Comparison of ENCODE assay signal across 1 cellular context in the genomic region with DNA sequence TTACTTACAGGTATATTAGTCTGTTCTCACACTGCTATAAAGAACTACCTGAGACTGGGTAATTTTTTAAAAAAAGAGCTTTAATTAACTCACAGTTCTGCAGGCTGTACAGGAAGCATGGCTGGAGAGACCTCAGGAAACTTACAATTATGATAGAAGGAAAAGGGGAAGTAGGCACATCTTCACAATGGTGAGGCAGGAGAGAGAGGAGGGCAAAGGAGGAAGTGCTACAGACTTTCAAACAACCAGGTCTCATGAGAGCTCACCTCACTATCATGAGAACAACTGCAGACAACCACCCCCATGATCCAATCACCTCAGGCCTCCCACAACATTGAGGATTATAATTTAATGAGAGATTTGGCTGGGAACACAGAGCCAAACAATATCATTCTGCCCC.
TF ChIP-seq lines count a peak whose summit lies in the region.

No MANE protein-coding gene starts in this region.

TF ChIP-seq in GM23338, 12 proteins besides CTCF, POLR2A, EP300 and RAD21 (continued from another document):
- TF ChIP-seq, protein P1, sequence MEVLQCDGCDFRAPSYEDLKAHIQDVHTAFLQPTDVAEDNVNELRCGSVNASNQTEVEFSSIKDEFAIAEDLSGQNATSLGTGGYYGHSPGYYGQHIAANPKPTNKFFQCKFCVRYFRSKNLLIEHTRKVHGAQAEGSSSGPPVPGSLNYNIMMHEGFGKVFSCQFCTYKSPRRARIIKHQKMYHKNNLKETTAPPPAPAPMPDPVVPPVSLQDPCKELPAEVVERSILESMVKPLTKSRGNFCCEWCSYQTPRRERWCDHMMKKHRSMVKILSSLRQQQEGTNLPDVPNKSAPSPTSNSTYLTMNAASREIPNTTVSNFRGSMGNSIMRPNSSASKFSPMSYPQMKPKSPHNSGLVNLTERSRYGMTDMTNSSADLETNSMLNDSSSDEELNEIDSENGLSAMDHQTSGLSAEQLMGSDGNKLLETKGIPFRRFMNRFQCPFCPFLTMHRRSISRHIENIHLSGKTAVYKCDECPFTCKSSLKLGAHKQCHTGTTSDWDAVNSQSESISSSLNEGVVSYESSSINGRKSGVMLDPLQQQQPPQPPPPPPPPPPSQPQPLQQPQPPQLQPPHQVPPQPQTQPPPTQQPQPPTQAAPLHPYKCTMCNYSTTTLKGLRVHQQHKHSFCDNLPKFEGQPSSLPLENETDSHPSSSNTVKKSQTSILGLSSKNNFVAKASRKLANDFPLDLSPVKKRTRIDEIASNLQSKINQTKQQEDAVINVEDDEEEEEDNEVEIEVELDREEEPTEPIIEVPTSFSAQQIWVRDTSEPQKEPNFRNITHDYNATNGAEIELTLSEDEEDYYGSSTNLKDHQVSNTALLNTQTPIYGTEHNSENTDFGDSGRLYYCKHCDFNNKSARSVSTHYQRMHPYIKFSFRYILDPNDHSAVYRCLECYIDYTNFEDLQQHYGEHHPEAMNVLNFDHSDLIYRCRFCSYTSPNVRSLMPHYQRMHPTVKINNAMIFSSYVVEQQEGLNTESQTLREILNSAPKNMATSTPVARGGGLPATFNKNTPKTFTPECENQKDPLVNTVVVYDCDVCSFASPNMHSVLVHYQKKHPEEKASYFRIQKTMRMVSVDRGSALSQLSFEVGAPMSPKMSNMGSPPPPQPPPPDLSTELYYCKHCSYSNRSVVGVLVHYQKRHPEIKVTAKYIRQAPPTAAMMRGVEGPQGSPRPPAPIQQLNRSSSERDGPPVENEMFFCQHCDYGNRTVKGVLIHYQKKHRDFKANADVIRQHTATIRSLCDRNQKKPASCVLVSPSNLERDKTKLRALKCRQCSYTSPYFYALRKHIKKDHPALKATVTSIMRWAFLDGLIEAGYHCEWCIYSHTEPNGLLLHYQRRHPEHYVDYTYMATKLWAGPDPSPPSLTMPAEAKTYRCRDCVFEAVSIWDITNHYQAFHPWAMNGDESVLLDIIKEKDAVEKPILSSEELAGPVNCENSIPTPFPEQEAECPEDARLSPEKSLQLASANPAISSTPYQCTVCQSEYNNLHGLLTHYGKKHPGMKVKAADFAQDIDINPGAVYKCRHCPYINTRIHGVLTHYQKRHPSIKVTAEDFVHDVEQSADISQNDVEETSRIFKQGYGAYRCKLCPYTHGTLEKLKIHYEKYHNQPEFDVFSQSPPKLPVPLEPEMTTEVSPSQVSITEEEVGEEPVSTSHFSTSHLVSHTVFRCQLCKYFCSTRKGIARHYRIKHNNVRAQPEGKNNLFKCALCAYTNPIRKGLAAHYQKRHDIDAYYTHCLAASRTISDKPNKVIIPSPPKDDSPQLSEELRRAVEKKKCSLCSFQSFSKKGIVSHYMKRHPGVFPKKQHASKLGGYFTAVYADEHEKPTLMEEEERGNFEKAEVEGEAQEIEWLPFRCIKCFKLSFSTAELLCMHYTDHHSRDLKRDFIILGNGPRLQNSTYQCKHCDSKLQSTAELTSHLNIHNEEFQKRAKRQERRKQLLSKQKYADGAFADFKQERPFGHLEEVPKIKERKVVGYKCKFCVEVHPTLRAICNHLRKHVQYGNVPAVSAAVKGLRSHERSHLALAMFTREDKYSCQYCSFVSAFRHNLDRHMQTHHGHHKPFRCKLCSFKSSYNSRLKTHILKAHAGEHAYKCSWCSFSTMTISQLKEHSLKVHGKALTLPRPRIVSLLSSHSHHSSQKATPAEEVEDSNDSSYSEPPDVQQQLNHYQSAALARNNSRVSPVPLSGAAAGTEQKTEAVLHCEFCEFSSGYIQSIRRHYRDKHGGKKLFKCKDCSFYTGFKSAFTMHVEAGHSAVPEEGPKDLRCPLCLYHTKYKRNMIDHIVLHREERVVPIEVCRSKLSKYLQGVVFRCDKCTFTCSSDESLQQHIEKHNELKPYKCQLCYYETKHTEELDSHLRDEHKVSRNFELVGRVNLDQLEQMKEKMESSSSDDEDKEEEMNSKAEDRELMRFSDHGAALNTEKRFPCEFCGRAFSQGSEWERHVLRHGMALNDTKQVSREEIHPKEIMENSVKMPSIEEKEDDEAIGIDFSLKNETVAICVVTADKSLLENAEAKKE (CRISPR knock-in tag; IDR thresholded peaks at IDR 0.05): no peak
- TF ChIP-seq ZNF114 (CRISPR knock-in tag; IDR thresholded peaks at IDR 0.05) (no peak), ZNF331 (CRISPR knock-in tag; IDR thresholded peaks at IDR 0.05; ENCODE audit: low read depth) (no peak), NANOG (IDR thresholded peaks at IDR 0.05; ENCODE audit: borderline replicate concordance) (no peak), STAT1 (IDR thresholded peaks at IDR 0.05; ENCODE audit: unreplicated experiment) (no peak), EZH2 (IDR thresholded peaks at IDR 0.05; ENCODE audit: low read depth, unreplicated experiment) (no peak), POLR2AphosphoS5 (IDR thresholded peaks at IDR 0.05; ENCODE audit: low read depth) (no peak), JUNB (IDR thresholded peaks at IDR 0.05; ENCODE audit: unreplicated experiment) (no peak)
- TF ChIP-seq, protein P2, sequence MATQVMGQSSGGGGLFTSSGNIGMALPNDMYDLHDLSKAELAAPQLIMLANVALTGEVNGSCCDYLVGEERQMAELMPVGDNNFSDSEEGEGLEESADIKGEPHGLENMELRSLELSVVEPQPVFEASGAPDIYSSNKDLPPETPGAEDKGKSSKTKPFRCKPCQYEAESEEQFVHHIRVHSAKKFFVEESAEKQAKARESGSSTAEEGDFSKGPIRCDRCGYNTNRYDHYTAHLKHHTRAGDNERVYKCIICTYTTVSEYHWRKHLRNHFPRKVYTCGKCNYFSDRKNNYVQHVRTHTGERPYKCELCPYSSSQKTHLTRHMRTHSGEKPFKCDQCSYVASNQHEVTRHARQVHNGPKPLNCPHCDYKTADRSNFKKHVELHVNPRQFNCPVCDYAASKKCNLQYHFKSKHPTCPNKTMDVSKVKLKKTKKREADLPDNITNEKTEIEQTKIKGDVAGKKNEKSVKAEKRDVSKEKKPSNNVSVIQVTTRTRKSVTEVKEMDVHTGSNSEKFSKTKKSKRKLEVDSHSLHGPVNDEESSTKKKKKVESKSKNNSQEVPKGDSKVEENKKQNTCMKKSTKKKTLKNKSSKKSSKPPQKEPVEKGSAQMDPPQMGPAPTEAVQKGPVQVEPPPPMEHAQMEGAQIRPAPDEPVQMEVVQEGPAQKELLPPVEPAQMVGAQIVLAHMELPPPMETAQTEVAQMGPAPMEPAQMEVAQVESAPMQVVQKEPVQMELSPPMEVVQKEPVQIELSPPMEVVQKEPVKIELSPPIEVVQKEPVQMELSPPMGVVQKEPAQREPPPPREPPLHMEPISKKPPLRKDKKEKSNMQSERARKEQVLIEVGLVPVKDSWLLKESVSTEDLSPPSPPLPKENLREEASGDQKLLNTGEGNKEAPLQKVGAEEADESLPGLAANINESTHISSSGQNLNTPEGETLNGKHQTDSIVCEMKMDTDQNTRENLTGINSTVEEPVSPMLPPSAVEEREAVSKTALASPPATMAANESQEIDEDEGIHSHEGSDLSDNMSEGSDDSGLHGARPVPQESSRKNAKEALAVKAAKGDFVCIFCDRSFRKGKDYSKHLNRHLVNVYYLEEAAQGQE (IDR thresholded peaks at IDR 0.05; ENCODE audit: unreplicated experiment): no peak
- TF ChIP-seq, protein P3, sequence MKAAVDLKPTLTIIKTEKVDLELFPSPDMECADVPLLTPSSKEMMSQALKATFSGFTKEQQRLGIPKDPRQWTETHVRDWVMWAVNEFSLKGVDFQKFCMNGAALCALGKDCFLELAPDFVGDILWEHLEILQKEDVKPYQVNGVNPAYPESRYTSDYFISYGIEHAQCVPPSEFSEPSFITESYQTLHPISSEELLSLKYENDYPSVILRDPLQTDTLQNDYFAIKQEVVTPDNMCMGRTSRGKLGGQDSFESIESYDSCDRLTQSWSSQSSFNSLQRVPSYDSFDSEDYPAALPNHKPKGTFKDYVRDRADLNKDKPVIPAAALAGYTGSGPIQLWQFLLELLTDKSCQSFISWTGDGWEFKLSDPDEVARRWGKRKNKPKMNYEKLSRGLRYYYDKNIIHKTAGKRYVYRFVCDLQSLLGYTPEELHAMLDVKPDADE (IDR thresholded peaks at IDR 0.05): no peak
